Comparison of ENCODE assay signal across 13 cellular contexts in genomic region chr7:117023325-117023854, GRCh38.
DNase-seq lines count a peak whose midpoint lies in the region; ATAC-seq lines count a peak whose summit lies in the region.
"Had no signal": no experiment of that assay in that cellular context is flagged by ENCODE, and none has a peak within 500 bp of the region (broad histone marks: within the 10 kb centered on the region; RNA-seq: fewer than 3 reads in every experiment).

No MANE protein-coding gene starts in this region.

- H3K4me3 ChIP-seq in endocrine pancreas (ENCODE audit: control insufficient read depth, insufficient read depth, low read length) = peak overlapping the region; percentile 94
- H3K4me3 ChIP-seq: lung had no signal

- peaks cover 31% of the 10 kb centered on the region for H3K4me1 Mint-ChIP-seq in activated T-cell treated with anti-CD3 and anti-CD28 coated beads, Interleukin-2, amount 50 U/mL, for 24 hours (ENCODE audit: low read depth)

- no peaks in the 10 kb centered on the region for H3K36me3 Mint-ChIP-seq in activated T-cell treated with anti-CD3 and anti-CD28 coated beads, Interleukin-2, amount 50 U/mL, for 24 hours (ENCODE audit: low read depth)

- H3K27me3 Mint-ChIP-seq in activated T-cell treated with anti-CD3 and anti-CD28 coated beads, Interleukin-2, amount 50 U/mL, for 24 hours = peaks cover 4% of the 10 kb centered on the region

- ATAC-seq in GM18511 (IDR thresholded peaks at IDR 0.05; ENCODE audit: unreplicated experiment) (peak; percentile 87), GM19467 (IDR thresholded peaks at IDR 0.05; ENCODE audit: unreplicated experiment) (peak; percentile 55), HG03342 (IDR thresholded peaks at IDR 0.05; ENCODE audit: unreplicated experiment) (peak; percentile 64)

- H3K27ac Mint-ChIP-seq in activated T-cell treated with anti-CD3 and anti-CD28 coated beads, Interleukin-2, amount 50 U/mL, for 24 hours = no peak overlapping the region

- DNase-seq in activated CD8-positive, alpha-beta memory T cell treated with anti-CD3 and anti-CD28 coated beads for 24 hours = no peak
- no peak for DNase-seq in stimulated activated CD4-positive, alpha-beta T cell treated with anti-CD3 and anti-CD28 coated beads, Interleukin-4, amount 100 ng/mL, for 4 hours
- no peak for DNase-seq in putamen (ENCODE audit: low spot score)
- DNase-seq in activated T-cell treated with anti-CD3 and anti-CD28 coated beads, Interleukin-2, amount 50 U/mL, for 24 hours = no peak
- DNase-seq: activated CD4-positive, CD25-positive, alpha-beta regulatory T cell; NCI-H82; posterior cingulate gyrus; stimulated activated CD4-positive, alpha-beta T cell treated with anti-CD3 and anti-CD28 coated beads, Interleukin-2, amount 100 ng/mL, for 24 hours had no signal

- peaks cover 25% of the 10 kb centered on the region for H3K4me1 ChIP-seq in endocrine pancreas (ENCODE audit: control insufficient read depth, insufficient read depth, low read length)

- no peaks in the 10 kb centered on the region for H3K9me3 ChIP-seq in endocrine pancreas (ENCODE audit: control insufficient read depth, low read length)

- H3K9ac ChIP-seq in endocrine pancreas (ENCODE audit: control insufficient read depth, insufficient read depth, low read length) = no peak overlapping the region

- H3K4me3 Mint-ChIP-seq in activated T-cell treated with anti-CD3 and anti-CD28 coated beads, Interleukin-2, amount 50 U/mL, for 24 hours = no peak overlapping the region

- no peaks in the 10 kb centered on the region for H3K36me3 ChIP-seq in endocrine pancreas (ENCODE audit: control insufficient read depth, insufficient read depth, low read length)

- H3K9me3 Mint-ChIP-seq in activated T-cell treated with anti-CD3 and anti-CD28 coated beads, Interleukin-2, amount 50 U/mL, for 24 hours = no peaks in the 10 kb centered on the region

- H3K27me3 ChIP-seq in endocrine pancreas (ENCODE audit: control insufficient read depth, insufficient read depth, low read length) = no peaks in the 10 kb centered on the region
